8 cellular contexts compared by ENCODE assay signal in genomic region chr12:124567673-124568373, GRCh38. TPM values are rescaled to one million over a fixed set of nuclear protein-coding genes. Genes with fewer than 3 reads are reported as not detected.
DNase-seq lines count a peak whose midpoint lies in the region; ATAC-seq and TF ChIP-seq lines count a peak whose summit lies in the region.

No MANE protein-coding gene starts in this region.

- peak overlapping the region in 5 of 6 donors; percentile 58 to 85 (median 78) for H3K27ac Mint-ChIP-seq in immature natural killer cell

- H3K9me3 ChIP-seq in mammary epithelial cell (replicated peaks; ENCODE audit: insufficient read depth, low read length), result no peaks in the 10 kb centered on the region

- H3K9me3 Mint-ChIP-seq in immature natural killer cell, result no peaks in the 10 kb centered on the region

- BruUV-seq in mammary epithelial cell (replicated peaks; lab: Mats Ljungman, UMichigan), result no TSS peak

- peaks cover 12% of the 10 kb centered on the region for H4K20me1 ChIP-seq in mammary epithelial cell (ENCODE audit: insufficient read depth, low read length)

- peaks cover 0 to 8% (median 2%) of the 10 kb centered on the region in 3 donors for H3K27me3 Mint-ChIP-seq in immature natural killer cell (ENCODE audit: low read depth in 3 of 3)

- H3K4me2 ChIP-seq in mammary epithelial cell (ENCODE audit: insufficient read depth, low read depth, low read length), result peak overlapping the region; percentile 77

- no peaks in the 10 kb centered on the region for H3K36me3 Mint-ChIP-seq in immature natural killer cell

- intact Hi-C loops in mammary epithelial cell (cut with micrococcal nuclease), result loop anchor here (1.0 to 10.0 kb wide), 7 partner anchors 54 to 339 kb away; no protein-coding TSS in a partner anchor

- H3K4me3 ChIP-seq in WI38 (ENCODE audit: low read depth, low read length) (peak overlapping the region; percentile 36), mammary epithelial cell (replicated peaks in 1 of 3; ENCODE audit: insufficient read depth in 1 of 3, low read depth in 2 of 3, low read length in 3 of 3) (peak overlapping the region; percentile 8 to 97 (median 39))

- no peaks in the 10 kb centered on the region for H3K36me3 ChIP-seq in mammary epithelial cell (ENCODE audit: insufficient read depth, low read length)

- H3K79me2 ChIP-seq in mammary epithelial cell (ENCODE audit: insufficient read depth, low read length), result peaks cover 45% of the 10 kb centered on the region

- TF ChIP-seq CTCF in WI38 (IDR thresholded peaks at IDR 0.05; ENCODE audit: low read depth, low read length), result no peak
- TF ChIP-seq CTCF in mammary epithelial cell (conservative IDR thresholded peaks at IDR 0.05 in 1 of 2, IDR thresholded peaks at IDR 0.05 in 1 of 2; ENCODE audit: extremely low read depth in 1 of 2, insufficient read depth in 1 of 2, low read depth in 1 of 2, low read length in 2 of 2), result no peak

- H2AFZ ChIP-seq in mammary epithelial cell (ENCODE audit: low read depth, low read length), result peak overlapping the region; percentile 79

- H3K4me3 Mint-ChIP-seq in immature natural killer cell, result peak overlapping the region; percentile 82 to 89 (median 84)

- no peaks in the 10 kb centered on the region for H3K27me3 ChIP-seq in mammary epithelial cell (ENCODE audit: insufficient read depth, low read length)

- dilution Hi-C loops in mammary epithelial cell (cut with HindIII; ENCODE audit: low sequenced_read_pairs), result no loop called here

- WGBS in mammary epithelial cell (ENCODE audit: low coverage, missing lambda C conversion rate), result 14% methylated on average over 10 of the region's 50 CpGs

- H3K4me1 ChIP-seq in mammary epithelial cell (ENCODE audit: insufficient read depth, low read length), result peaks cover 27% of the 10 kb centered on the region

- in situ Hi-C loops in mammary epithelial cell (cut with MboI; ENCODE audit: low sequenced_read_pairs in 2 of 2), result loop anchor here in 1 of 2 donors (5.0 kb wide), 1 partner anchor 194 kb away; no protein-coding TSS in a partner anchor

- no peak overlapping the region for H3K9ac ChIP-seq in mammary epithelial cell (ENCODE audit: insufficient read depth, low read length)

- DNase-seq in NCI-H1417 (lab: John Stamatoyannopoulos, UW) (peak; percentile 91 to 98 (median 96)), NCI-H1417 treated with DMSO at 0.1 percent for 48 hours (lab: John Stamatoyannopoulos, UW) (no peak), NCI-H2171 treated with DMSO at 0.1 percent for 48 hours (lab: John Stamatoyannopoulos, UW) (peak; percentile 93), mammary epithelial cell (peak; percentile 79), immature natural killer cell (peak; percentile 73 to 76 (median 74)), smooth muscle cell of the brain vasculature (ENCODE audit: low read depth, low spot score) (peak; percentile 86)

- peak overlapping the region; percentile 31 for H3K27ac ChIP-seq in mammary epithelial cell (ENCODE audit: insufficient read depth, low read depth, low read length)

- CTCF ChIA-PET in mammary epithelial cell (lab: Charles Lee; ENCODE audit: low non-redundant PET), result interaction anchor here (0.6 kb wide), 2 partner anchors 67 to 564 kb away, joined by 3 to 4 read pairs; no protein-coding TSS in a partner anchor

- peak; percentile 46 for ATAC-seq in HG03064 (IDR thresholded peaks at IDR 0.05; ENCODE audit: low read depth, unreplicated experiment)

- H3K4me1 Mint-ChIP-seq in immature natural killer cell, result peaks cover 13 to 18% of the 10 kb centered on the region in 2 donors

RNA-seq across cellular contexts. Expression of gene NCOR2, which starts 0.4 kb away (rescaled TPM):
- 100 to 1,000 TPM in 1 of 2 donors, 10 to 100 TPM in 1; 70.5 to 158 TPM for total RNA-seq in mammary epithelial cell
- 18.9 TPM for polyA plus RNA-seq in mammary epithelial cell
- 117 TPM for polyA minus RNA-seq in mammary epithelial cell
- polyA plus RNA-seq in immature natural killer cell, result 10 to 100 TPM in 1 of 3 donors, 1 to 10 TPM in 2; 1.6 to 10.2 (median 2.1) TPM
